9 cellular contexts compared by ENCODE assay signal in genomic region chr5:142587354-142587965, GRCh38.
DNase-seq lines count a peak whose midpoint lies in the region; ATAC-seq and TF ChIP-seq lines count a peak whose summit lies in the region.
"Had no signal": no experiment of that assay in that cellular context is flagged by ENCODE, and none has a peak within 500 bp of the region (broad histone marks: within the 10 kb centered on the region; RNA-seq: fewer than 3 reads in every experiment).

No MANE protein-coding gene starts in this region.

- no peak overlapping the region for H3K4me3 ChIP-seq in H7 (ENCODE audit: insufficient read depth, low read depth, low read length)

- DNase-seq in DMS53 (lab: John Stamatoyannopoulos, UW), result peak; percentile 71
- DNase-seq in DMS53 treated with DMSO at 0.1 percent for 48 hours (lab: John Stamatoyannopoulos, UW; ENCODE audit: unreplicated experiment), result no peak
- peak; percentile 28 for DNase-seq in H7
- peak; percentile 14 for DNase-seq in germinal center (ENCODE audit: low spot score)

- ATAC-seq in SK-N-SH treated with all-trans-retinoic acid at 6 μM for 48 hours, result peak; percentile 36; the same call in 2 of the 3 replicates
- ATAC-seq in GM21367 (IDR thresholded peaks at IDR 0.05; ENCODE audit: unreplicated experiment), result no peak
- no peak for ATAC-seq in HG02938 (IDR thresholded peaks at IDR 0.05; ENCODE audit: unreplicated experiment)
- ATAC-seq in GM21423 (IDR thresholded peaks at IDR 0.05; ENCODE audit: unreplicated experiment), result no peak

- no peaks in the 10 kb centered on the region for H3K27me3 ChIP-seq in H7 (ENCODE audit: control insufficient read depth, insufficient read depth, low read length)

- no peaks in the 10 kb centered on the region for H3K36me3 ChIP-seq in H7 (replicated peaks; ENCODE audit: control insufficient read depth, insufficient read depth, low read length)
- H3K36me3 ChIP-seq: neutrophil had no signal

TF ChIP-seq in SK-N-SH treated with all-trans-retinoic acid at 6 μM for 48 hours, 23 proteins besides CTCF, POLR2A, EP300 and RAD21:
- TF ChIP-seq SNAI2 (CRISPR knock-in tag; IDR thresholded peaks at IDR 0.05) (no peak), ESRRG (CRISPR knock-in tag; IDR thresholded peaks at IDR 0.05) (no peak)
